In the genomic region with DNA sequence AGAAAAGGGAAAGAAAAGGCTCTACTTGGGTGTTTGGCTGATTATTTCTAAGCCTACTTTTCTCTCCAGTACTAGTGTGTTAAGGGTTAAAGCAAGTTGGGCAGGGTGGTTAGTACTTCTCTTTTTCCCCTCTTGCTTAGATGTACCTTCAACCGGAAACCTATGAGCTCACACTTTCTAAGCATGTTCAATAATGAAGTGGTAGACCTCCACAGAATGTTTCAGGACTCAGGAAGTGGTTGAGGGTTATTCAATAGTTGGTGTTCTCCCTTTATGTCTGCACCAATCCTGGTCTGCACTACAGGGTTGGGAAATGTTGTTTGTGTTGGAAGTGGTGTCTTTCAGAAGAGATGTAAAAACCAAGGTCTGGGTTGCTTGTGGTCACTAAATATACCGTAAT, we compare ENCODE assay signal across 9 cellular contexts.
DNase-seq lines count a peak whose midpoint lies in the region; ATAC-seq and TF ChIP-seq lines count a peak whose summit lies in the region.
"Had no signal": no experiment of that assay in that cellular context is flagged by ENCODE, and none has a peak within 500 bp of the region (broad histone marks: within the 10 kb centered on the region; RNA-seq: fewer than 3 reads in every experiment).

No MANE protein-coding gene starts in this region.

- H3K27me3 ChIP-seq in Loucy (ENCODE audit: insufficient read depth, low read length, poor library complexity, severe bottlenecking): no peaks in the 10 kb centered on the region

- peak overlapping the region; percentile 46 for H3K4me3 ChIP-seq in Loucy (ENCODE audit: low read length, poor library complexity, severe bottlenecking)

- H3K9me3 ChIP-seq in Loucy (ENCODE audit: insufficient read depth, low read depth, low read length): no peaks in the 10 kb centered on the region

- H3K9me2 ChIP-seq in Loucy (replicated peaks; ENCODE audit: low read depth, low read length): no peaks in the 10 kb centered on the region

- H3F3A ChIP-seq in Loucy (ENCODE audit: low read depth): no peaks in the 10 kb centered on the region

- H2AFZ ChIP-seq in Loucy (ENCODE audit: low read length): no peak overlapping the region

- no peak for TF ChIP-seq CTCF in Loucy (conservative IDR thresholded peaks at IDR 0.05; ENCODE audit: low read length)

- H3K4me1 ChIP-seq in Loucy (ENCODE audit: insufficient read depth, low read length, poor library complexity, severe bottlenecking): peaks cover 21% of the 10 kb centered on the region

- no peaks in the 10 kb centered on the region for H3K79me2 ChIP-seq in Loucy (ENCODE audit: insufficient read depth, low read length)

- peak overlapping the region; percentile 67 for H3K4me2 ChIP-seq in Loucy (ENCODE audit: low read depth, low read length, poor library complexity, severe bottlenecking)

- peak; percentile 48 for DNase-seq in germinal center (ENCODE audit: low spot score)
- DNase-seq in NCI-H510A (lab: John Stamatoyannopoulos, UW): no peak
- DNase-seq in ecto neural progenitor cell (ENCODE audit: low spot score): no peak
- no peak for DNase-seq in NCI-H2029 treated with DMSO at 0.1 percent for 48 hours (lab: John Stamatoyannopoulos, UW)
- no peak for DNase-seq in NCI-H1436 treated with DMSO at 0.1 percent for 48 hours (lab: John Stamatoyannopoulos, UW)
- DNase-seq: IMR-90 had no signal

- ATAC-seq in GM18511 (IDR thresholded peaks at IDR 0.05; ENCODE audit: unreplicated experiment) (peak; percentile 99), GM21717 (IDR thresholded peaks at IDR 0.05; ENCODE audit: unreplicated experiment) (peak; percentile 99)

- no peaks in the 10 kb centered on the region for H4K20me1 ChIP-seq in Loucy (ENCODE audit: insufficient read depth, low read length, poor library complexity, severe bottlenecking)

- no peak overlapping the region for H3K9ac ChIP-seq in Loucy (ENCODE audit: low read depth, low read length, poor library complexity, severe bottlenecking)

- no peaks in the 10 kb centered on the region for H3K36me3 ChIP-seq in Loucy (ENCODE audit: insufficient read depth, low read length)
